10 cellular contexts compared by ENCODE assay signal in genomic region chr7:142383826-142384507, GRCh38.
DNase-seq lines count a peak whose midpoint lies in the region; ATAC-seq, FAIRE-seq and TF ChIP-seq lines count a peak whose summit lies in the region.
"Had no signal": no experiment of that assay in that cellular context is flagged by ENCODE, and none has a peak within 500 bp of the region (broad histone marks: within the 10 kb centered on the region; RNA-seq: fewer than 3 reads in every experiment).

No MANE protein-coding gene starts in this region.

- peaks cover 3% of the 10 kb centered on the region for H3K4me1 ChIP-seq in OCI-LY7 (ENCODE audit: insufficient read depth, low read length, poor library complexity, severe bottlenecking)
- H3K4me1 ChIP-seq in foreskin keratinocyte, result peaks cover 11% of the 10 kb centered on the region

- no TSS peak for BruUV-seq in OCI-LY7 (replicated peaks; lab: Mats Ljungman, UMichigan)

- no peak for TF ChIP-seq CTCF in CD14-positive monocyte (IDR thresholded peaks at IDR 0.05)
- TF ChIP-seq CTCF in OCI-LY7 (conservative IDR thresholded peaks at IDR 0.05; ENCODE audit: low read length), result no peak
- TF ChIP-seq CTCF in foreskin keratinocyte (conservative IDR thresholded peaks at IDR 0.05), result no peak

- POLR2A ChIA-PET in OCI-LY7 (lab: Charles Lee), result interaction anchor here (1.4 kb wide), 1 partner anchor 56 kb away, joined by 3 read pairs; no protein-coding TSS in a partner anchor

- no peak overlapping the region for H3K4me2 ChIP-seq in OCI-LY7 (ENCODE audit: low read length)

- no peaks in the 10 kb centered on the region for H3K9me2 ChIP-seq in OCI-LY7 (ENCODE audit: insufficient read depth, low read length)

- H3K27me3 ChIP-seq in foreskin keratinocyte, result no peaks in the 10 kb centered on the region
- H3K27me3 ChIP-seq: right atrium auricular region had no signal

- H3K27me3 Mint-ChIP-seq in CD14-positive monocyte (ENCODE audit: low read depth in 3 of 3), result peaks cover 0 to 2% (median 0%) of the 10 kb centered on the region in 3 donors

- ATAC-seq in GM19395 (IDR thresholded peaks at IDR 0.05; ENCODE audit: unreplicated experiment) (peak; percentile 40), foreskin keratinocyte (peak; percentile 59), HG02885 (IDR thresholded peaks at IDR 0.05; ENCODE audit: poor library complexity, unreplicated experiment) (no peak)

- CTCF ChIA-PET in OCI-LY7 (lab: Charles Lee; ENCODE audit: unreplicated experiment), result no interaction called here

- no peaks in the 10 kb centered on the region for H3K36me3 Mint-ChIP-seq in CD14-positive monocyte

- no peak for TF ChIP-seq POLR2A in H54 (IDR thresholded peaks at IDR 0.05; ENCODE audit: low read depth, low read length)

- peaks cover 22% of the 10 kb centered on the region for H3K4me1 Mint-ChIP-seq in CD14-positive monocyte

- no peak for DNase-seq in CD14-positive monocyte (ENCODE audit: low spot score)
- no peak for DNase-seq in OCI-LY7 (ENCODE audit: low spot score)
- DNase-seq in foreskin keratinocyte, result no peak
- DNase-seq in H54 (ENCODE audit: insufficient read length, low spot score), result no peak
- DNase-seq in NCI-H187 (lab: John Stamatoyannopoulos, UW), result no peak
- no peak for DNase-seq in mucosa of gallbladder (ENCODE audit: low spot score)
- DNase-seq: NK-92 treated with Interleukin-12 subunit alpha and Interleukin-12 subunit beta, amount 100 ng/mL, for 24 hours had no signal

- peak overlapping the region; percentile 79 for H2AFZ ChIP-seq in OCI-LY7 (ENCODE audit: low read length)

- H3K27ac Mint-ChIP-seq in CD14-positive monocyte, result peak overlapping the region; percentile 79 to 97 (median 93)

- H4K20me1 ChIP-seq in OCI-LY7 (ENCODE audit: insufficient read depth, low read length), result no peaks in the 10 kb centered on the region

- FAIRE-seq in H54 (lab: Jason Lieb, UNC), result no peak

- H3K36me3 ChIP-seq in OCI-LY7 (ENCODE audit: insufficient read depth, low read length), result no peaks in the 10 kb centered on the region
- H3K36me3 ChIP-seq: right atrium auricular region had no signal

- no peak overlapping the region for H3K27ac ChIP-seq in OCI-LY7 (ENCODE audit: low read depth, low read length, poor library complexity, severe bottlenecking)
- H3K27ac ChIP-seq in foreskin keratinocyte, result peak overlapping the region; percentile 63
- H3K27ac ChIP-seq: right atrium auricular region had no signal

- peak overlapping the region; percentile 55 to 87 for H3K4me3 Mint-ChIP-seq in CD14-positive monocyte

- H3K9me3 ChIP-seq in OCI-LY7 (ENCODE audit: low read length), result no peaks in the 10 kb centered on the region
- H3K9me3 ChIP-seq: right atrium auricular region had no signal

- intact Hi-C loops in CD14-positive monocyte (cut with micrococcal nuclease) (no loop called here), OCI-LY7 (cut with micrococcal nuclease; ENCODE audit: unreplicated experiment) (no loop called here)

- no peak overlapping the region for H3K4me3 ChIP-seq in OCI-LY7 (ENCODE audit: low read depth, low read length, poor library complexity, severe bottlenecking)
- H3K4me3 ChIP-seq: right atrium auricular region had no signal

- H3K79me2 ChIP-seq in OCI-LY7 (ENCODE audit: insufficient read depth, low read depth, low read length), result no peaks in the 10 kb centered on the region

- H3K9me3 Mint-ChIP-seq in CD14-positive monocyte, result peaks cover 0 to 2% (median 0%) of the 10 kb centered on the region in 7 donors
